ENCODE assay signal across 17 cellular contexts in the genomic region with DNA sequence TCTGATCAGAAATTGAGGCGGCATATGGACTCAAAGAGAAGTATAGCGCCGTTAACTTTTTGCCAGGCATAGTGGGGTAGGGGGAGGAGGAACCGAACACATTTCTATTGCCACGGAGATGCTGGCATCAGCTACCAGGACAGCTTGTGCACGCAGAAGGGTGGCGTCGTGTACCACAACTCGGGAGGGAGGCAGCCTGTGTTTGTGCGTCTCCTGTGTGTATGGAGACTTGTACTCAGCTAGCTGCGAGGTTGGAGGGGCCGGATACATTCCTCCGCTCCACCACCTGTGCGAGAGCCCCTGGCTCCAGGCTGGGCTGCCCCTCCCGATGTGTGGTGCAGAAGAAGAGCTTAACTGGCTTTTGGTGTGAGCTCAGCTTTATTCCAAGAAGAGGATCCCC.
DNase-seq lines count a peak whose midpoint lies in the region; ATAC-seq and TF ChIP-seq lines count a peak whose summit lies in the region.
"Had no signal": no experiment of that assay in that cellular context is flagged by ENCODE, and none has a peak within 500 bp of the region (broad histone marks: within the 10 kb centered on the region; RNA-seq: fewer than 3 reads in every experiment).

No MANE protein-coding gene starts in this region.

- ATAC-seq in GM18511 (IDR thresholded peaks at IDR 0.05; ENCODE audit: unreplicated experiment) = no peak
- no peak for ATAC-seq in HG02884 (IDR thresholded peaks at IDR 0.05; ENCODE audit: unreplicated experiment)
- ATAC-seq: Panc1, Right ventricle myocardium inferior had no signal

- peak overlapping the region in 8 of 59 donors; percentile 17 to 34 (median 28) for H3K4me3 ChIP-seq in dorsolateral prefrontal cortex
- H3K4me3 ChIP-seq in testis = no peak overlapping the region

- intact Hi-C loops in dorsolateral prefrontal cortex (cut with DNase I) (no loop called here), testis (cut with DNase I; ENCODE audit: low total_unique reads) (no loop called here)

- H3K36me3 ChIP-seq in testis (ENCODE audit: low read depth, missing control alignments) = no peaks in the 10 kb centered on the region

- DNase-seq in NCI-H82 (lab: John Stamatoyannopoulos, UW) (peak; percentile 71), NCI-H82 treated with DMSO at 0.1 percent for 48 hours (lab: John Stamatoyannopoulos, UW; ENCODE audit: unreplicated experiment) (no peak), NCI-H446 treated with DMSO at 0.1 percent for 48 hours (lab: John Stamatoyannopoulos, UW) (peak; percentile 7), dorsolateral prefrontal cortex (peak in 9 of 10 donors; percentile 42 to 80 (median 67)), testis (peak; percentile 17), NCI-H2196 treated with DMSO at 0.1 percent for 48 hours (lab: John Stamatoyannopoulos, UW; ENCODE audit: unreplicated experiment) (no peak)
- DNase-seq: DMS53, H9, NCI-H1417 treated with DMSO at 0.1 percent for 48 hours, NCI-H2029 treated with DMSO at 0.1 percent for 48 hours, NCI-H345, NCI-H774 had no signal

- no peak for TF ChIP-seq POLR2A in testis (IDR thresholded peaks at IDR 0.05)

- peaks cover 0 to 7% (median 0%) of the 10 kb centered on the region in 45 donors for H3K27me3 ChIP-seq in dorsolateral prefrontal cortex
- H3K27me3 ChIP-seq in testis = no peaks in the 10 kb centered on the region

- no peaks in the 10 kb centered on the region for H3K9me3 ChIP-seq in testis

- 49 to 60% methylated on average over 10 to 15 of the region's 15 CpGs for WGBS in testis, 2 donors

- H3K27ac ChIP-seq in dorsolateral prefrontal cortex (no peak overlapping the region), testis (no peak overlapping the region)
- H3K27ac ChIP-seq: HL-60 had no signal

- TF ChIP-seq CTCF in dorsolateral prefrontal cortex (IDR thresholded peaks at IDR 0.05 in 54 of 56, conservative IDR thresholded peaks at IDR 0.05 in 2 of 56; ENCODE audit: low read depth in 1 of 56, partially characterized antibody in 56 of 56) (peak in 3 of 56 donors; percentile 10 to 22 (median 13)), testis (IDR thresholded peaks at IDR 0.05) (no peak)

- H3K4me1 ChIP-seq in testis = no peaks in the 10 kb centered on the region

Comparison
In these comparisons a context has a peak if more than half of its experiments do, and no peak if none do; other contexts are left out.
1. DNase-seq: peak in NCI-H82 (single experiment), NCI-H446 treated with DMSO at 0.1 percent for 48 hours (single experiment), dorsolateral prefrontal cortex (9 of 10) and testis (single experiment); none in NCI-H82 treated with DMSO at 0.1 percent for 48 hours (single experiment) and NCI-H2196 treated with DMSO at 0.1 percent for 48 hours (single experiment).